8 cellular contexts compared by ENCODE assay signal in the genomic region with DNA sequence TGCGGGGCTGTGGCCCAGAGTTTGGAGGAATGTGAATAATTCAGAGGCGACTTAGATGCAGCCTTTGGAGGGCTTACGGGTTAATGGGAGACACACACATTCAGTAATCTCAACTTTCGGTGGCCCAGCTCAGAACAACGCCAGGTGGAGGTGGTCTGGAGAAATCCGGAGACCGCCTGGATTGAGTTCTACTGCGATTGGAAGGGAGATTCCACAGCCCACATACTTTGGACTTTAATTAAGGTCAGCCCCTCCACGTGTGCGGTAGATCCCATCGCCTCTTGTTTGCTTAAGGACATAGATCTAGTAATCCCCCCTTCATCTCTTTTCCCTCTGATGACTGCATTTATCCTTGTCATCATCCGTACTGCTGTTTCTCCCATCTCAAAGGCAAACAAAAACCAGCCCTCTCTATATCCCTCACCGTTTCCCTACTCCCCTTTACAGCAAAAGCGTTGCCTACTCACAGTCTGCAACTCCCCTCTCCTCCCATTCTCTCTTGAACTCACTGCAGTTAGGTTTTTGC. TPM values are rescaled to one million over a fixed set of nuclear protein-coding genes. Genes with fewer than 3 reads are reported as not detected.
DNase-seq lines count a peak whose midpoint lies in the region; FAIRE-seq and TF ChIP-seq lines count a peak whose summit lies in the region.

No MANE protein-coding gene starts in this region.

- 0 out of 2 replicates have a peak overlapping the region, but pooled peaks have one; percentile 92 for H2BK15ac ChIP-seq in H1 (ENCODE audit: low read length)

- no peak overlapping the region for H2BK120ac ChIP-seq in H1 (replicated peaks; ENCODE audit: low read depth, low read length)

- H3K27ac Mint-ChIP-seq in activated naive CD4-positive, alpha-beta T cell treated with anti-CD3 and anti-CD28 coated beads for 36 hours, result peak overlapping the region; percentile 99
- H3K27ac Mint-ChIP-seq in nephron progenitor cell, result peak overlapping the region; percentile 100

- H4K91ac ChIP-seq in H1 (replicated peaks; ENCODE audit: insufficient read length, low read length), result peak overlapping the region; percentile 12

- H3K14ac ChIP-seq in H1 (ENCODE audit: insufficient read length), result no peak overlapping the region

- peaks cover 2% of the 10 kb centered on the region for H3K9me3 Mint-ChIP-seq in activated naive CD4-positive, alpha-beta T cell treated with anti-CD3 and anti-CD28 coated beads for 36 hours
- peaks cover 11% of the 10 kb centered on the region for H3K9me3 Mint-ChIP-seq in nephron progenitor cell

- H2BK12ac ChIP-seq in H1 (ENCODE audit: low read depth, low read length), result peak overlapping the region; percentile 70; the same call in 1 of the 2 replicates

- H2AFZ ChIP-seq in OCI-LY1 (ENCODE audit: low read length) (peak overlapping the region; percentile 17), H1 (ENCODE audit: low read length) (peak overlapping the region; percentile 38)

- no peaks in the 10 kb centered on the region for H3F3A ChIP-seq in OCI-LY1 (ENCODE audit: insufficient read depth, low read length)

- peak overlapping the region; percentile 100 for H3K4me3 Mint-ChIP-seq in activated naive CD4-positive, alpha-beta T cell treated with anti-CD3 and anti-CD28 coated beads for 36 hours
- peak overlapping the region; percentile 100 for H3K4me3 Mint-ChIP-seq in nephron progenitor cell

- H3K4me1 ChIP-seq in OCI-LY1 (ENCODE audit: insufficient read depth, low read length, severe bottlenecking) (peaks cover 18% of the 10 kb centered on the region), H1 (replicated peaks in 1 of 4; ENCODE audit: control insufficient read depth in 3 of 4, insufficient read depth in 4 of 4, low read length in 3 of 4) (peaks cover 0 to 8% (median 3%) of the 10 kb centered on the region in 4 experiments; a peak in 4 of 7 replicates)

- peak overlapping the region; percentile 70 for H3K4me2 ChIP-seq in OCI-LY1 (ENCODE audit: low read length)
- peak overlapping the region; percentile 84 to 90 for H3K4me2 ChIP-seq in H1 (ENCODE audit: insufficient read depth in 1 of 2, low read depth in 2 of 2, low read length in 2 of 2)

- H3K36me3 ChIP-seq in OCI-LY1 (ENCODE audit: insufficient read depth, low read length) (peaks cover 14% of the 10 kb centered on the region; the same call in 1 of the 2 replicates), H1 (ENCODE audit: control insufficient read depth in 2 of 4, insufficient read depth in 4 of 4, low read length in 3 of 4) (peaks cover 3 to 10% (median 7%) of the 10 kb centered on the region in 4 experiments; a peak in 5 of 8 replicates)

- peak overlapping the region; percentile 59 for H4K5ac ChIP-seq in H1 (ENCODE audit: insufficient read length, low read depth, low read length)

- H3K79me2 ChIP-seq in OCI-LY1 (ENCODE audit: insufficient read depth, low read length) (peaks cover 7% of the 10 kb centered on the region), H1 (ENCODE audit: control insufficient read depth in 1 of 2, insufficient read depth in 2 of 2, low read length in 2 of 2) (peaks cover 4 to 29% of the 10 kb centered on the region in 2 experiments)

- TF ChIP-seq RAD21 in H1 (IDR thresholded peaks at IDR 0.05 in 1 of 2, conservative IDR thresholded peaks at IDR 0.05 in 1 of 2; ENCODE audit: low read depth in 2 of 2, low read length in 2 of 2), result no peak

- no peak overlapping the region for H3K4ac ChIP-seq in H1 (replicated peaks; ENCODE audit: insufficient read length, low read depth, low read length)

- H2BK20ac ChIP-seq in H1 (ENCODE audit: low read length), result no peak overlapping the region

- H3K9me3 ChIP-seq in OCI-LY1 (ENCODE audit: low read length), result peaks cover 3% of the 10 kb centered on the region; the same call in 1 of the 2 replicates
- H3K9me3 ChIP-seq in H1 (ENCODE audit: insufficient read depth in 2 of 2, low read depth in 1 of 2, low read length in 1 of 2), result no peaks in the 10 kb centered on the region

- CTCF ChIA-PET in activated naive CD4-positive, alpha-beta T cell treated with anti-CD3 and anti-CD28 coated beads for 36 hours (lab: Charles Lee), result interaction anchor here (0.6 to 1.7 kb wide), 6 partner anchors 10 to 214 kb away, joined by 3 to 11 read pairs (median 3); no protein-coding TSS in a partner anchor
- CTCF ChIA-PET in H1 (lab: Charles Lee; ENCODE audit: partially characterized antibody), result interaction anchor here (0.9 to 1.2 kb wide), 4 partner anchors 242 to 398 kb away, joined by 3 to 4 read pairs (median 3); no protein-coding TSS in a partner anchor

- H3K27me3 ChIP-seq in OCI-LY1 (ENCODE audit: insufficient read depth, low read length), result no peaks in the 10 kb centered on the region
- H3K27me3 ChIP-seq in H1 (replicated peaks in 1 of 4; ENCODE audit: control insufficient read depth in 3 of 4, extremely low read depth in 1 of 4, insufficient read depth in 3 of 4, low read length in 3 of 4), result no peaks in the 10 kb centered on the region

- H3K27ac ChIP-seq in OCI-LY1 (ENCODE audit: low read depth, low read length, poor library complexity, severe bottlenecking) (no peak overlapping the region), H1 (ENCODE audit: low read depth, low read length) (peak overlapping the region; percentile 91)

- POLR2A ChIA-PET in H1 (lab: Charles Lee; ENCODE audit: partially characterized antibody), result interaction anchor here (0.6 to 3.8 kb wide), 43 partner anchors 9 to 423 kb away, joined by 3 to 13 read pairs (median 4); a partner anchor contains a TSS

- H3K36me3 Mint-ChIP-seq in activated naive CD4-positive, alpha-beta T cell treated with anti-CD3 and anti-CD28 coated beads for 36 hours (ENCODE audit: low read depth), result peaks cover 4% of the 10 kb centered on the region
- H3K36me3 Mint-ChIP-seq in nephron progenitor cell (ENCODE audit: low read depth), result peaks cover 15% of the 10 kb centered on the region

- H3K27me3 Mint-ChIP-seq in activated naive CD4-positive, alpha-beta T cell treated with anti-CD3 and anti-CD28 coated beads for 36 hours (ENCODE audit: low read depth), result no peaks in the 10 kb centered on the region
- peaks cover 3% of the 10 kb centered on the region for H3K27me3 Mint-ChIP-seq in nephron progenitor cell (ENCODE audit: low read depth, poor library complexity)

- WGBS in H1 (ENCODE audit: extremely low coverage in 1 of 2, insufficient coverage in 1 of 2, insufficient read length in 1 of 2, insufficient replicate concordance in 2 of 2, low coverage in 1 of 2, low lambda C conversion rate in 2 of 2, missing lambda C conversion rate in 1 of 2), 2 experiments, result 2% methylated on average over 14 of the region's 14 CpGs; no CpG with 5 or more reads in 1 of the 2 experiments

- H3K23ac ChIP-seq in H1 (ENCODE audit: insufficient read length), result no peak overlapping the region

- H4K20me1 ChIP-seq in OCI-LY1 (ENCODE audit: insufficient read depth, low read length) (no peaks in the 10 kb centered on the region), H1 (replicated peaks in 1 of 2; ENCODE audit: control insufficient read depth in 1 of 2, insufficient read depth in 2 of 2, low read length in 2 of 2) (peaks cover 0 to 4% of the 10 kb centered on the region in 2 experiments)

- intact Hi-C loops in activated naive CD4-positive, alpha-beta T cell treated with anti-CD3 and anti-CD28 coated beads for 36 hours (cut with micrococcal nuclease), result loop anchor here (2.0 to 10.0 kb wide), 3 partner anchors 44 to 260 kb away; a partner anchor contains a TSS

- peak; percentile 57 to 75 for TF ChIP-seq POLR2A in H1 (IDR thresholded peaks at IDR 0.05; ENCODE audit: control extremely low read depth in 1 of 2, low read depth in 2 of 2, low read length in 2 of 2)

- peak overlapping the region; percentile 89 for H3K18ac ChIP-seq in H1 (ENCODE audit: extremely low read depth, low read length)

- H3K23me2 ChIP-seq in H1 (ENCODE audit: low read depth, low read length), result peaks cover 4% of the 10 kb centered on the region; the same call in 1 of the 2 replicates

- H3K4me3 ChIP-seq in OCI-LY1 (ENCODE audit: low read depth, low read length, poor library complexity, severe bottlenecking) (peak overlapping the region; percentile 76), H1 (ENCODE audit: extremely low read depth in 1 of 4, insufficient read depth in 2 of 4, low read depth in 3 of 4, low read length in 4 of 4) (peak overlapping the region; percentile 79 to 100 (median 94))

- peak overlapping the region; percentile 63 for H3K56ac ChIP-seq in H1 (replicated peaks; ENCODE audit: insufficient read length, low read depth, low read length)

- DNase-seq in activated naive CD4-positive, alpha-beta T cell treated with anti-CD3 and anti-CD28 coated beads for 36 hours, result no peak
- no peak for DNase-seq in activated naive CD4-positive, alpha-beta T cell treated with Interleukin-2 at 50 U/mL for 16 hours
- DNase-seq in H1 (ENCODE audit: low read depth in 1 of 2, low spot score in 2 of 2) (no peak), nephron progenitor cell (no peak), LoVo (ENCODE audit: low spot score) (no peak), UCSD-AML1 (lab: John Stamatoyannopoulos, UW; ENCODE audit: unreplicated experiment) (no peak), NCI-H1930 (lab: John Stamatoyannopoulos, UW) (no peak)

- TF ChIP-seq CTCF in OCI-LY1 (IDR thresholded peaks at IDR 0.05; ENCODE audit: low read length), result no peak
- TF ChIP-seq CTCF in H1 (IDR thresholded peaks at IDR 0.05; ENCODE audit: control extremely low read depth in 1 of 3, insufficient read depth in 1 of 3, low read depth in 1 of 3, low read length in 3 of 3), result peak in 1 of 3 experiments; percentile 8; a peak in 1 of 4 replicates
- no peak for TF ChIP-seq CTCF in nephron progenitor cell (IDR thresholded peaks at IDR 0.05)

- peaks cover 7% of the 10 kb centered on the region for H3K79me1 ChIP-seq in H1 (ENCODE audit: low read depth, low read length)

- peak overlapping the region; percentile 90; the same call in 1 of the 2 replicates for H4K8ac ChIP-seq in H1 (ENCODE audit: extremely low read depth, insufficient read depth, low read length)

- H3K4me1 Mint-ChIP-seq in activated naive CD4-positive, alpha-beta T cell treated with anti-CD3 and anti-CD28 coated beads for 36 hours (ENCODE audit: low read depth), result peaks cover 31% of the 10 kb centered on the region
- peaks cover 25% of the 10 kb centered on the region for H3K4me1 Mint-ChIP-seq in nephron progenitor cell

- TF ChIP-seq EP300 in H1 (IDR thresholded peaks at IDR 0.05; ENCODE audit: borderline replicate concordance in 1 of 2, low read depth in 2 of 2, low read length in 2 of 2), result no peak

- peak overlapping the region; percentile 93 for H2BK5ac ChIP-seq in H1 (ENCODE audit: low read depth, low read length)

- FAIRE-seq in H1 (lab: Jason Lieb, UNC), result no peak

- 0 out of 2 replicates have a peak overlapping the region, but pooled peaks have one; percentile 75 for H2AK5ac ChIP-seq in H1 (ENCODE audit: low read depth, low read length)

- H3K9me2 ChIP-seq in OCI-LY1 (ENCODE audit: low read depth, low read length), result no peaks in the 10 kb centered on the region

- H3K9ac ChIP-seq in OCI-LY1 (ENCODE audit: low read length), result peak overlapping the region; percentile 59
- H3K9ac ChIP-seq in H1 (replicated peaks in 1 of 4; ENCODE audit: extremely low read depth in 1 of 4, low read depth in 3 of 4, low read length in 3 of 4), result peak overlapping the region; percentile 80 to 97 (median 88)

RNA-seq across cellular contexts. Expression of a gene that starts 0.7 kb away (rescaled TPM):
- total RNA-seq in activated naive CD4-positive, alpha-beta T cell treated with anti-CD3 and anti-CD28 coated beads for 36 hours, result 10 to 100 TPM; 35.2 to 38.3 TPM
- total RNA-seq in H1 (2021; fragmentation: NEBNext Ultra II Directional; extraction: Animal tissue kit (Norgen Biotek cat#: 25700)), result 40.7 and 42.9 TPM in 2 replicates
- 23.3 and 24.8 TPM in 2 replicates for polyA plus RNA-seq in H1 (2011; rRNA removed)
- 33.0 TPM for polyA plus RNA-seq in H1 (2011; cell fraction: cytosol; rRNA removed)
- polyA plus RNA-seq in H1 (2011; cell fraction: nucleus; rRNA removed), result 50.6 TPM
- polyA plus RNA-seq in H1 (2012, experiment 1 of 2), result 31.2 to 34.6 TPM (median 32.6 TPM) in 4 replicates
- polyA plus RNA-seq in H1 (2012, experiment 2 of 2), result 27.9 TPM
- polyA plus RNA-seq in H1 (2013, experiment 1 of 2), result 29.6 TPM
- polyA plus RNA-seq in H1 (2013, experiment 2 of 2), result 27.2 TPM
- 33.0 and 33.3 TPM in 2 replicates for polyA minus RNA-seq in H1 (2011; rRNA and poly(A)+ RNA removed)
- 19.5 TPM for polyA minus RNA-seq in H1 (2011; cell fraction: cytosol; rRNA and poly(A)+ RNA removed)
- 33.1 TPM for polyA minus RNA-seq in H1 (2011; cell fraction: nucleus; rRNA and poly(A)+ RNA removed)

RNA-seq across cellular contexts. Expression of a gene that starts 32.6 kb away (rescaled TPM):
- total RNA-seq in activated naive CD4-positive, alpha-beta T cell treated with anti-CD3 and anti-CD28 coated beads for 36 hours, result 1 to 10 TPM in 1 of 2 experiments, under 1 TPM in 1; 0.84 to 1.9 TPM
- total RNA-seq in H1 (2021; fragmentation: NEBNext Ultra II Directional; extraction: Animal tissue kit (Norgen Biotek cat#: 25700)), result 1.2 and 1.5 TPM in 2 replicates
- 1.2 and 1.9 TPM in 2 replicates for polyA plus RNA-seq in H1 (2011; rRNA removed)
- 1.1 TPM for polyA plus RNA-seq in H1 (2011; cell fraction: cytosol; rRNA removed)
- polyA plus RNA-seq in H1 (2011; cell fraction: nucleus; rRNA removed), result 2.3 TPM
- polyA plus RNA-seq in H1 (2012, experiment 1 of 2), result 1.1 to 2.7 TPM (median 2.0 TPM) in 4 replicates
- polyA plus RNA-seq in H1 (2012, experiment 2 of 2), result 0.75 TPM
- 0.97 TPM for polyA plus RNA-seq in H1 (2013, experiment 1 of 2)
- polyA plus RNA-seq in H1 (2013, experiment 2 of 2), result 1.8 TPM
- 0.76 and 1.2 TPM in 2 replicates for polyA minus RNA-seq in H1 (2011; rRNA and poly(A)+ RNA removed)
- polyA minus RNA-seq in H1 (2011; cell fraction: cytosol; rRNA and poly(A)+ RNA removed), result not detected
- 2.7 TPM for polyA minus RNA-seq in H1 (2011; cell fraction: nucleus; rRNA and poly(A)+ RNA removed)

RNA-seq across cellular contexts. Expression of a gene that starts 32.7 kb away (rescaled TPM):
- 1 to 10 TPM; 2.1 to 3.4 TPM for total RNA-seq in activated naive CD4-positive, alpha-beta T cell treated with anti-CD3 and anti-CD28 coated beads for 36 hours
- 4.1 and 4.2 TPM in 2 replicates for total RNA-seq in H1 (2021; fragmentation: NEBNext Ultra II Directional; extraction: Animal tissue kit (Norgen Biotek cat#: 25700))
- 4.2 and 7.5 TPM in 2 replicates for polyA plus RNA-seq in H1 (2011; rRNA removed)
- polyA plus RNA-seq in H1 (2011; cell fraction: cytosol; rRNA removed), result 6.3 TPM
- polyA plus RNA-seq in H1 (2011; cell fraction: nucleus; rRNA removed), result 19.5 TPM
- polyA plus RNA-seq in H1 (2012, experiment 1 of 2), result 3.5 to 5.0 TPM (median 4.1 TPM) in 4 replicates
- 4.7 TPM for polyA plus RNA-seq in H1 (2012, experiment 2 of 2)
- polyA plus RNA-seq in H1 (2013, experiment 1 of 2), result 3.7 TPM
- polyA plus RNA-seq in H1 (2013, experiment 2 of 2), result 2.8 TPM
- polyA minus RNA-seq in H1 (2011; rRNA and poly(A)+ RNA removed), result 1.7 and 2.6 TPM in 2 replicates
- 1.0 TPM for polyA minus RNA-seq in H1 (2011; cell fraction: cytosol; rRNA and poly(A)+ RNA removed)
- 5.4 TPM for polyA minus RNA-seq in H1 (2011; cell fraction: nucleus; rRNA and poly(A)+ RNA removed)

RNA-seq across cellular contexts. Expression of a gene that starts 58.9 kb away (rescaled TPM):
- total RNA-seq in activated naive CD4-positive, alpha-beta T cell treated with anti-CD3 and anti-CD28 coated beads for 36 hours, result 10 to 100 TPM; 14.4 to 15.9 TPM
- total RNA-seq in H1 (2021; fragmentation: NEBNext Ultra II Directional; extraction: Animal tissue kit (Norgen Biotek cat#: 25700)), result 536 and 557 TPM in 2 replicates
- 558 and 618 TPM in 2 replicates for polyA plus RNA-seq in H1 (2011; rRNA removed)
- polyA plus RNA-seq in H1 (2011; cell fraction: cytosol; rRNA removed), result 499 TPM
- polyA plus RNA-seq in H1 (2011; cell fraction: nucleus; rRNA removed), result 234 TPM
- polyA plus RNA-seq in H1 (2012, experiment 1 of 2), result 381 to 528 TPM (median 488 TPM) in 4 replicates
- 579 TPM for polyA plus RNA-seq in H1 (2012, experiment 2 of 2)
- polyA plus RNA-seq in H1 (2013, experiment 1 of 2), result 490 TPM
- 500 TPM for polyA plus RNA-seq in H1 (2013, experiment 2 of 2)
- polyA minus RNA-seq in H1 (2011; rRNA and poly(A)+ RNA removed), result 278 and 338 TPM in 2 replicates
- polyA minus RNA-seq in H1 (2011; cell fraction: cytosol; rRNA and poly(A)+ RNA removed), result 161 TPM
- 161 TPM for polyA minus RNA-seq in H1 (2011; cell fraction: nucleus; rRNA and poly(A)+ RNA removed)
